In genomic region chr5:10726913-10727517, GRCh38 we compare ENCODE assay signal across 8 cellular contexts. TPM values are rescaled to one million over a fixed set of nuclear protein-coding genes. Genes with fewer than 3 reads are reported as not detected.
DNase-seq lines count a peak whose midpoint lies in the region; ATAC-seq and TF ChIP-seq lines count a peak whose summit lies in the region.

No MANE protein-coding gene starts in this region.

- H3K27me3 ChIP-seq in WERI-Rb-1 (ENCODE audit: insufficient read depth, low read depth, severe bottlenecking), result no peaks in the 10 kb centered on the region

- H3K27ac ChIP-seq in WERI-Rb-1, result no peak overlapping the region

- TF ChIP-seq CTCF in WERI-Rb-1 (IDR thresholded peaks at IDR 0.05; ENCODE audit: low read depth, low read length), result no peak

- peaks cover 16% of the 10 kb centered on the region for H3K36me3 ChIP-seq in WERI-Rb-1

- no peak overlapping the region for H3K4me3 ChIP-seq in WERI-Rb-1 (ENCODE audit: low read depth, low read length)

- H3K36me3 Mint-ChIP-seq in natural killer cell treated with Interleukin-12 subunit alpha and Interleukin-12 subunit beta and Interleukin-15 and Interleukin-18, amount 100 ng/mL, for 72 hours, result no peaks in the 10 kb centered on the region

- peak overlapping the region in 1 of 2 donors; percentile 33 for H3K27ac Mint-ChIP-seq in natural killer cell treated with Interleukin-12 subunit alpha and Interleukin-12 subunit beta and Interleukin-15 and Interleukin-18, amount 100 ng/mL, for 72 hours

- intact Hi-C loops in left colon (cut with DNase I, micrococcal nuclease), result no loop called here

- ATAC-seq in GM18858 (IDR thresholded peaks at IDR 0.05; ENCODE audit: unreplicated experiment) (peak; percentile 93), GM21619 (IDR thresholded peaks at IDR 0.05; ENCODE audit: unreplicated experiment) (peak; percentile 97), HG03571 (IDR thresholded peaks at IDR 0.05; ENCODE audit: unreplicated experiment) (peak; percentile 78), left colon (no peak)
- ATAC-seq in natural killer cell treated with Interleukin-12 subunit alpha and Interleukin-12 subunit beta and Interleukin-15 and Interleukin-18, amount 100 ng/mL, for 72 hours, result peak; percentile 78 to 80

- H3K4me1 Mint-ChIP-seq in natural killer cell treated with Interleukin-12 subunit alpha and Interleukin-12 subunit beta and Interleukin-15 and Interleukin-18, amount 100 ng/mL, for 72 hours (ENCODE audit: low read depth in 2 of 2), result peaks cover 45 to 47% of the 10 kb centered on the region in 2 donors

- no peak for DNase-seq in natural killer cell treated with Interleukin-12 subunit alpha and Interleukin-12 subunit beta and Interleukin-15 and Interleukin-18, amount 100 ng/mL, for 72 hours (ENCODE audit: low spot score)
- DNase-seq in AML-193 (lab: John Stamatoyannopoulos, UW) (no peak), OCI-M1 (lab: John Stamatoyannopoulos, UW) (no peak), left colon (no peak), WERI-Rb-1 (no peak)

- H3K9me3 Mint-ChIP-seq in natural killer cell treated with Interleukin-12 subunit alpha and Interleukin-12 subunit beta and Interleukin-15 and Interleukin-18, amount 100 ng/mL, for 72 hours, result no peaks in the 10 kb centered on the region

- H3K4me3 Mint-ChIP-seq in natural killer cell treated with Interleukin-12 subunit alpha and Interleukin-12 subunit beta and Interleukin-15 and Interleukin-18, amount 100 ng/mL, for 72 hours, result no peak overlapping the region

- no peaks in the 10 kb centered on the region for H3K27me3 Mint-ChIP-seq in natural killer cell treated with Interleukin-12 subunit alpha and Interleukin-12 subunit beta and Interleukin-15 and Interleukin-18, amount 100 ng/mL, for 72 hours

- H3K9me3 ChIP-seq in WERI-Rb-1 (ENCODE audit: severe bottlenecking), result no peaks in the 10 kb centered on the region

RNA-seq across cellular contexts. Expression of gene DAP, which starts 34.0 kb away (rescaled TPM):
- total RNA-seq in natural killer cell treated with Interleukin-12 subunit alpha and Interleukin-12 subunit beta and Interleukin-15 and Interleukin-18, amount 100 ng/mL, for 72 hours, result 10 to 100 TPM; 80.1 to 84.3 TPM
- 100 to 1,000 TPM; 125 TPM for total RNA-seq in left colon
